In the genomic region with DNA sequence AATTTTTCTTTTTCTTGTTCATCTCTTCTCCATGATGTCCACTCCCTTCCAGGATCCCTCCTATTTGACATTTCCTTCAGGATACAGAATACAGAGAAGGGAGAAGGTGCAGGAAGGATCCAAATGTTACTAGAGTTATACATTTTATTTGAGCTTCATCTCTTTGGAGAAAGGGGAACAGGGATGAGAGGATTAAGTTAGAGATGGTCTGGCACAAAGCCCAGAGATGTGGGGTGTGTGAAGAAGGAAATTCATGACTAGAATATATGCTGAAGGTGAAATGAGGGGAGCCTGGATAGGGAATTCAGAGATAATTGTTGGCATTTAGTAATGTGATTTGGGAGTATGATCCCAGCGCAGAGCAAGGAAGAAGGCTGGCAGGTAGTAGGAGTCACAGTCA, we compare ENCODE assay signal across 22 cellular contexts.
"Had no signal": no experiment of that assay in that cellular context is flagged by ENCODE, and none has a peak within 500 bp of the region (broad histone marks: within the 10 kb centered on the region; RNA-seq: fewer than 3 reads in every experiment).

No MANE protein-coding gene starts in this region.

- DNase-seq: colonic mucosa; cortex of kidney; effector CD8-positive, alpha-beta T cell; effector memory CD8-positive, alpha-beta T cell; endodermal cell; erythroblast; esophagus squamous epithelium; foreskin fibroblast; foreskin melanocyte; gastrocnemius medialis; glutamatergic neuron; heart right ventricle; hippocampal formation; left cardiac atrium; left lung; left ventricle myocardium superior; lower lobe of right lung; mesenchymal stem cell; mucosa of descending colon; naive B cell had no signal

- H3K27me3 ChIP-seq: colonic mucosa, esophagus squamous epithelium, gastrocnemius medialis, heart right ventricle, left lung had no signal

- H3K9me3 ChIP-seq: colonic mucosa, esophagus squamous epithelium, gastrocnemius medialis, heart right ventricle, left lung, lower lobe of right lung, mucosa of descending colon had no signal

- H3K4me1 ChIP-seq: colonic mucosa, gastrocnemius medialis, heart right ventricle, left lung, lower lobe of right lung had no signal

- H3K36me3 ChIP-seq: colonic mucosa, esophagus squamous epithelium, gastrocnemius medialis, heart right ventricle, left lung, lower lobe of right lung had no signal

- H3K4me3 ChIP-seq: colonic mucosa, esophagus squamous epithelium, gastrocnemius medialis, heart right ventricle, left lung, lower lobe of right lung, mucosa of descending colon had no signal

- H3K27ac ChIP-seq: colonic mucosa, epithelial cell of prostate, esophagus squamous epithelium, gastrocnemius medialis, heart right ventricle, left lung, lower lobe of right lung had no signal

- ATAC-seq: effector memory CD8-positive, alpha-beta T cell; esophagus mucosa; gastrocnemius medialis; heart right ventricle; left cardiac atrium; left lung; left ventricle myocardium superior; lower lobe of right lung; mucosa of descending colon had no signal
